In genomic region chr4:48570646-48571220, GRCh38 we compare ENCODE assay signal across 16 cellular contexts.
DNase-seq lines count a peak whose midpoint lies in the region; ATAC-seq and TF ChIP-seq lines count a peak whose summit lies in the region.
"Had no signal": no experiment of that assay in that cellular context is flagged by ENCODE, and none has a peak within 500 bp of the region (broad histone marks: within the 10 kb centered on the region; RNA-seq: fewer than 3 reads in every experiment).

No MANE protein-coding gene starts in this region.

- H3K4me3 ChIP-seq in AG09309 (ENCODE audit: control insufficient read depth, low read depth, low read length) (no peak overlapping the region), astrocyte of the spinal cord (ENCODE audit: low read depth, low read length) (no peak overlapping the region)

- no peak for ATAC-seq in GM21526 (IDR thresholded peaks at IDR 0.05; ENCODE audit: low FRiP score, unreplicated experiment)
- ATAC-seq in GM18520 (IDR thresholded peaks at IDR 0.05; ENCODE audit: unreplicated experiment) = no peak
- ATAC-seq: T-helper 17 cell had no signal

- peak; percentile 21 for DNase-seq in AG09309 (ENCODE audit: low read depth)
- peak; percentile 54 for DNase-seq in HS-5 (ENCODE audit: low read depth)
- peak; percentile 59 for DNase-seq in astrocyte of the spinal cord (ENCODE audit: low read depth, low spot score)
- peak; percentile 75 for DNase-seq in kidney tubule cell (ENCODE audit: low spot score)
- DNase-seq in NCI-H2081 (lab: John Stamatoyannopoulos, UW) = no peak
- DNase-seq in stimulated activated CD4-positive, alpha-beta T cell treated with anti-CD3 and anti-CD28 coated beads, Interleukin-15, amount 100 ng/mL, for 24 hours = no peak
- DNase-seq: activated CD4-positive, alpha-beta T cell treated with anti-CD3 and anti-CD28 coated beads for 48 hours; activated T-cell treated with anti-CD3 and anti-CD28 coated beads, Interleukin-2, amount 50 U/mL, for 48 hours; aorta; CD4-positive, CD25-positive, alpha-beta regulatory T cell; NCI-H187; NCI-H526; stimulated activated CD4-positive, alpha-beta T cell treated with anti-CD3 and anti-CD28 coated beads, Interleukin-2, amount 100 ng/mL, for 24 hours; T-helper 17 cell had no signal

- in situ Hi-C loops in astrocyte of the spinal cord (cut with HindIII; ENCODE audit: low sequenced_read_pairs) = no loop called here

- TF ChIP-seq CTCF in AG09309 (IDR thresholded peaks at IDR 0.05; ENCODE audit: control insufficient read depth, insufficient read depth, low read depth, low read length, missing control alignments) = no peak
- no peak for TF ChIP-seq CTCF in astrocyte of the spinal cord (IDR thresholded peaks at IDR 0.05; ENCODE audit: low read depth, low read length)

Comparison
In these comparisons a context has a peak if more than half of its experiments do, and no peak if none do; other contexts are left out.
1. DNase-seq: peak in AG09309 (single experiment), HS-5 (single experiment), astrocyte of the spinal cord (single experiment) and kidney tubule cell (single experiment); none in NCI-H2081 (0 of 2) and stimulated activated CD4-positive, alpha-beta T cell treated with anti-CD3 and anti-CD28 coated beads, Interleukin-15, amount 100 ng/mL, for 24 hours (single experiment).